11 cellular contexts compared by ENCODE assay signal in genomic region chr21:42523941-42524340, GRCh38. TPM values are rescaled to one million over a fixed set of nuclear protein-coding genes. Genes with fewer than 3 reads are reported as not detected.
DNase-seq lines count a peak whose midpoint lies in the region; ATAC-seq and TF ChIP-seq lines count a peak whose summit lies in the region.
"Had no signal": no experiment of that assay in that cellular context is flagged by ENCODE, and none has a peak within 500 bp of the region (broad histone marks: within the 10 kb centered on the region; RNA-seq: fewer than 3 reads in every experiment).

No MANE protein-coding gene starts in this region.

- H3K4me2 ChIP-seq in Loucy (ENCODE audit: low read depth, low read length, poor library complexity, severe bottlenecking) (peak overlapping the region; percentile 84), osteoblast (ENCODE audit: insufficient read depth, low read length) (peak overlapping the region; percentile 58)

- peaks cover 83% of the 10 kb centered on the region for H4K20me1 ChIP-seq in Loucy (ENCODE audit: insufficient read depth, low read length, poor library complexity, severe bottlenecking)
- no peaks in the 10 kb centered on the region for H4K20me1 ChIP-seq in osteoblast (ENCODE audit: insufficient read depth, low read length)

- H3K36me3 ChIP-seq in Loucy (ENCODE audit: insufficient read depth, low read length), result peaks cover 79% of the 10 kb centered on the region; the same call in 1 of the 2 replicates
- H3K36me3 ChIP-seq in duodenal mucosa (ENCODE audit: control insufficient read depth in 1 of 2, insufficient read depth in 2 of 2, low read length in 2 of 2), result peaks cover 36 to 43% of the 10 kb centered on the region in 2 donors
- H3K36me3 ChIP-seq in osteoblast (ENCODE audit: insufficient read depth, low read length), result no peaks in the 10 kb centered on the region
- peaks cover 0 to 42% (median 3%) of the 10 kb centered on the region in 3 experiments for H3K36me3 ChIP-seq in naive thymus-derived CD4-positive, alpha-beta T cell (ENCODE audit: control insufficient read depth in 2 of 3, insufficient read depth in 3 of 3, low read length in 3 of 3)

- TF ChIP-seq CTCF in CD4-positive, alpha-beta T cell (IDR thresholded peaks at IDR 0.05), result no peak
- TF ChIP-seq CTCF in Loucy (conservative IDR thresholded peaks at IDR 0.05; ENCODE audit: low read length) (no peak), osteoblast (IDR thresholded peaks at IDR 0.05; ENCODE audit: extremely low read depth, low read depth, low read length) (no peak)

- H3F3A ChIP-seq in Loucy (ENCODE audit: low read depth), result 0 out of 2 replicates have a peak, but pooled peaks cover 4% of the 10 kb centered on the region

- peak overlapping the region; percentile 65 for H3K27ac Mint-ChIP-seq in CD4-positive, alpha-beta T cell
- H3K27ac Mint-ChIP-seq in naive thymus-derived CD4-positive, alpha-beta T cell, result peak overlapping the region in 4 of 9 donors; percentile 38 to 86 (median 56)

- no peak for DNase-seq in CD4-positive, alpha-beta T cell
- no peak for DNase-seq in osteoblast (ENCODE audit: insufficient read length, low spot score, missing footprints)
- no peak for DNase-seq in naive thymus-derived CD4-positive, alpha-beta T cell
- DNase-seq in midbrain (lab: John Stamatoyannopoulos, UW), result no peak
- no peak for DNase-seq in stimulated activated CD4-positive, alpha-beta T cell treated with anti-CD3 and anti-CD28 coated beads, Interleukin-2, amount 100 ng/mL, for 48 hours
- DNase-seq in mucosa of gallbladder (ENCODE audit: low spot score), result no peak
- DNase-seq: DND-41, foreskin keratinocyte had no signal

- H3K4me3 ChIP-seq in Loucy (ENCODE audit: low read length, poor library complexity, severe bottlenecking) (peak overlapping the region; percentile 59), duodenal mucosa (ENCODE audit: low read depth in 1 of 2, low read length in 2 of 2) (peak overlapping the region; percentile 37 to 41), osteoblast (ENCODE audit: insufficient read depth, low read length) (no peak overlapping the region)
- no peak overlapping the region for H3K4me3 ChIP-seq in naive thymus-derived CD4-positive, alpha-beta T cell (ENCODE audit: low read length)

- H2AFZ ChIP-seq in Loucy (ENCODE audit: low read length) (no peak overlapping the region), osteoblast (ENCODE audit: low read length) (peak overlapping the region; percentile 38)

- H3K9me3 Mint-ChIP-seq in CD4-positive, alpha-beta T cell, result no peaks in the 10 kb centered on the region
- peaks cover 0 to 1% (median 0%) of the 10 kb centered on the region in 11 donors for H3K9me3 Mint-ChIP-seq in naive thymus-derived CD4-positive, alpha-beta T cell
- H3K9me3 Mint-ChIP-seq: activated naive CD4-positive, alpha-beta T cell treated with anti-CD3 and anti-CD28 coated beads, Interleukin-2, amount 50 U/mL, for 72 hours had no signal

- no peak overlapping the region for H3K27ac ChIP-seq in CD4-positive, alpha-beta T cell (ENCODE audit: low read depth, low read length)
- H3K27ac ChIP-seq in duodenal mucosa (ENCODE audit: low read depth, low read length), result peak overlapping the region; percentile 20
- H3K27ac ChIP-seq in osteoblast (ENCODE audit: low read depth, low read length), result no peak overlapping the region
- no peak overlapping the region for H3K27ac ChIP-seq in naive thymus-derived CD4-positive, alpha-beta T cell (ENCODE audit: low read depth, low read length)
- H3K27ac ChIP-seq: foreskin keratinocyte had no signal

- POLR2A ChIA-PET in CD4-positive, alpha-beta T cell (lab: Charles Lee), result no interaction called here
- POLR2A ChIA-PET in naive thymus-derived CD4-positive, alpha-beta T cell (lab: Charles Lee), result interaction anchor here (0.6 kb wide), 1 partner anchor 12 kb away, joined by 3 read pairs; no protein-coding TSS in a partner anchor

- H3K27me3 Mint-ChIP-seq in CD4-positive, alpha-beta T cell, result no peaks in the 10 kb centered on the region
- no peaks in the 10 kb centered on the region for H3K27me3 Mint-ChIP-seq in naive thymus-derived CD4-positive, alpha-beta T cell

- ATAC-seq in CD4-positive, alpha-beta T cell (ENCODE audit: poor library complexity), result no peak
- ATAC-seq in naive thymus-derived CD4-positive, alpha-beta T cell, result no peak
- ATAC-seq: activated naive CD4-positive, alpha-beta T cell treated with anti-CD3 and anti-CD28 coated beads, Interleukin-2, amount 50 U/mL, for 72 hours; foreskin keratinocyte had no signal

- intact Hi-C loops in CD4-positive, alpha-beta T cell (cut with DNase I, micrococcal nuclease), result no loop called here
- intact Hi-C loops in naive thymus-derived CD4-positive, alpha-beta T cell (cut with micrococcal nuclease), result no loop called here

- no peak overlapping the region for H3K4me3 Mint-ChIP-seq in CD4-positive, alpha-beta T cell
- H3K4me3 Mint-ChIP-seq in naive thymus-derived CD4-positive, alpha-beta T cell, result no peak overlapping the region

- H3K36me3 Mint-ChIP-seq in CD4-positive, alpha-beta T cell (ENCODE audit: low read depth), result peaks cover 74% of the 10 kb centered on the region
- H3K36me3 Mint-ChIP-seq in naive thymus-derived CD4-positive, alpha-beta T cell, result peaks cover 17 to 50% (median 27%) of the 10 kb centered on the region in 5 donors

- no peaks in the 10 kb centered on the region for H3K27me3 ChIP-seq in CD4-positive, alpha-beta T cell (ENCODE audit: control insufficient read depth, insufficient read depth, low read length)
- H3K27me3 ChIP-seq in Loucy (ENCODE audit: insufficient read depth, low read length, poor library complexity, severe bottlenecking), result no peaks in the 10 kb centered on the region
- no peaks in the 10 kb centered on the region for H3K27me3 ChIP-seq in duodenal mucosa (ENCODE audit: control insufficient read depth in 1 of 2, insufficient read depth in 2 of 2, low read length in 2 of 2)
- H3K27me3 ChIP-seq in osteoblast (ENCODE audit: insufficient read depth, low read length), result peaks cover 8% of the 10 kb centered on the region
- no peaks in the 10 kb centered on the region for H3K27me3 ChIP-seq in naive thymus-derived CD4-positive, alpha-beta T cell (ENCODE audit: control insufficient read depth in 2 of 2, insufficient read depth in 2 of 2, low read length in 2 of 2)
- H3K27me3 ChIP-seq: foreskin keratinocyte had no signal

- H3K79me2 ChIP-seq in Loucy (ENCODE audit: insufficient read depth, low read length) (peaks cover 96% of the 10 kb centered on the region), osteoblast (ENCODE audit: insufficient read depth, low read length) (no peaks in the 10 kb centered on the region)

- H3K9me2 ChIP-seq in Loucy (replicated peaks; ENCODE audit: low read depth, low read length), result no peaks in the 10 kb centered on the region

- CTCF ChIA-PET in CD4-positive, alpha-beta T cell (lab: Charles Lee), result interaction anchor here (0.7 kb wide), 1 partner anchor 67 kb away, joined by 3 read pairs; no protein-coding TSS in a partner anchor
- CTCF ChIA-PET in naive thymus-derived CD4-positive, alpha-beta T cell (lab: Charles Lee), result no interaction called here

- H3K4me1 ChIP-seq in Loucy (ENCODE audit: insufficient read depth, low read length, poor library complexity, severe bottlenecking), result peaks cover 95% of the 10 kb centered on the region
- peaks cover 66 to 77% of the 10 kb centered on the region in 2 donors for H3K4me1 ChIP-seq in duodenal mucosa (ENCODE audit: control insufficient read depth in 1 of 2, insufficient read depth in 2 of 2, low read length in 2 of 2)
- H3K4me1 ChIP-seq in osteoblast (ENCODE audit: insufficient read depth, low read length), result peaks cover 9% of the 10 kb centered on the region
- peaks cover 16 to 30% of the 10 kb centered on the region in 2 donors for H3K4me1 ChIP-seq in naive thymus-derived CD4-positive, alpha-beta T cell (ENCODE audit: control insufficient read depth in 2 of 2, insufficient read depth in 2 of 2, low read length in 2 of 2)
- H3K4me1 ChIP-seq: foreskin keratinocyte had no signal

- peaks cover 61% of the 10 kb centered on the region for H3K4me1 Mint-ChIP-seq in CD4-positive, alpha-beta T cell (ENCODE audit: low read depth)
- H3K4me1 Mint-ChIP-seq in naive thymus-derived CD4-positive, alpha-beta T cell, result peaks cover 39 to 64% (median 54%) of the 10 kb centered on the region in 7 donors

- H3K9ac ChIP-seq in Loucy (ENCODE audit: low read depth, low read length, poor library complexity, severe bottlenecking) (peak overlapping the region; percentile 22), duodenal mucosa (ENCODE audit: low read depth in 1 of 2, low read length in 2 of 2) (peak overlapping the region; percentile 12 to 28)

- H3K9me3 ChIP-seq in CD4-positive, alpha-beta T cell (ENCODE audit: control insufficient read depth, low read length), result no peaks in the 10 kb centered on the region
- H3K9me3 ChIP-seq in Loucy (ENCODE audit: insufficient read depth, low read depth, low read length), result no peaks in the 10 kb centered on the region
- H3K9me3 ChIP-seq in duodenal mucosa (ENCODE audit: control insufficient read depth in 1 of 2, low read length in 2 of 2), result no peaks in the 10 kb centered on the region
- H3K9me3 ChIP-seq in osteoblast (ENCODE audit: low read depth, low read length), result no peaks in the 10 kb centered on the region
- no peaks in the 10 kb centered on the region for H3K9me3 ChIP-seq in naive thymus-derived CD4-positive, alpha-beta T cell (ENCODE audit: control insufficient read depth in 2 of 3, low read length in 3 of 3)

RNA-seq across cellular contexts. Expression of gene SLC37A1, which starts 10.3 kb away (rescaled TPM):
- total RNA-seq in CD4-positive, alpha-beta T cell, result 10 to 100 TPM; 16.4 to 16.7 TPM
- 5.9 and 6.9 TPM in 2 replicates for total RNA-seq in osteoblast
- 10 to 100 TPM; 15.1 to 23.2 (median 18.1) TPM for total RNA-seq in naive thymus-derived CD4-positive, alpha-beta T cell
- 1 to 10 TPM; 4.4 to 7.8 TPM for polyA plus RNA-seq in naive thymus-derived CD4-positive, alpha-beta T cell
- total RNA-seq in mucosa of gallbladder, result 56.2 TPM

RNA-seq across cellular contexts. Expression of gene RSPH1, which starts 27.9 kb away (rescaled TPM):
- total RNA-seq in CD4-positive, alpha-beta T cell, result under 1 TPM; 0.34 to 0.38 TPM
- 0.29 TPM in 1 of 2 replicates, not detected in the other for total RNA-seq in osteoblast
- under 1 TPM in 2 of 5 experiments, not detected in 3; 0.27 to 0.40 TPM for total RNA-seq in naive thymus-derived CD4-positive, alpha-beta T cell
- not detected for polyA plus RNA-seq in naive thymus-derived CD4-positive, alpha-beta T cell
- 5.6 TPM for total RNA-seq in mucosa of gallbladder

Comparison
In these comparisons a context has a peak if more than half of its experiments do, and no peak if none do; other contexts are left out.
1. H3K4me3 ChIP-seq: peak in Loucy (single experiment) and duodenal mucosa (2 of 2); none in osteoblast (single experiment) and naive thymus-derived CD4-positive, alpha-beta T cell (single experiment).